23 cellular contexts compared by ENCODE assay signal in the genomic region with DNA sequence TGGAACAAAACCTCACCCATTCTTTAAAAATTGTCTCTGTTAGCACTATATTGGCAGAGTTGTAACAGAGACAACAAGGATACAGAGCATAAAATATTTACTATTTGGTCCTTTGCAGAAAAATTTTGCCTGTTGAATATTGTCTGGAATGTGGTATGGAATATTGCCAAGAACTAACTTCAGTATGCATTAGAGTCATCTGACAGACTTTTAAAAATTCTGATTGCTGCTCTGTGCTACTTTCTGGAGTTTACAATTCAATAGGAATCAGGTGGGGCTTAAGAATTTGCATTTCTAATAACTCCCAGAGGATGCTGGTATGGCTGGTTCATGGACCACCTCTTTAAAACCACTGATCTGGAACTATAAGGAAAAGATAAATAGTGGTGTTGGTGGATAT. TPM values are rescaled to one million over a fixed set of nuclear protein-coding genes. Genes with fewer than 3 reads are reported as not detected.
A peak's percentile ranks its signal among the peaks of the same experiment; 100 is the strongest.
DNase-seq lines count a peak whose midpoint lies in the region; TF ChIP-seq lines count a peak whose summit lies in the region.
"Had no signal": no experiment of that assay in that cellular context is flagged by ENCODE, and none has a peak within 500 bp of the region (broad histone marks: within the 10 kb centered on the region; RNA-seq: fewer than 3 reads in every experiment).

No MANE protein-coding gene starts in this region.

- H3K9ac ChIP-seq in trophoblast cell (ENCODE audit: low read length), result no peak overlapping the region
- H3K9ac ChIP-seq: BLaER1 treated with 17β-estradiol and CSF1 and Interleukin-3, amounts not matched to agents 10 nM and 100 nM had no signal

- H3K27me3 ChIP-seq in trophoblast cell (ENCODE audit: insufficient read depth, low read length) (no peaks in the 10 kb centered on the region), prostate gland (replicated peaks; ENCODE audit: insufficient read depth) (no peaks in the 10 kb centered on the region)
- H3K27me3 ChIP-seq: BE2C; BLaER1 treated with 17β-estradiol and CSF1 and Interleukin-3, amounts not matched to agents 10 nM and 100 nM had no signal

- TF ChIP-seq CTCF in AG10803 (conservative IDR thresholded peaks at IDR 0.05; ENCODE audit: low read length) (no peak), progenitor cell of endocrine pancreas (IDR thresholded peaks at IDR 0.05; ENCODE audit: unreplicated experiment) (no peak), prostate gland (IDR thresholded peaks at IDR 0.05) (no peak)

- intact Hi-C loops in prostate gland (cut with DNase I), result no loop called here

- no peak overlapping the region for H3K4me2 ChIP-seq in trophoblast cell (ENCODE audit: low read length)
- H3K4me2 ChIP-seq: BLaER1 treated with 17β-estradiol and CSF1 and Interleukin-3, amounts not matched to agents 10 nM and 100 nM had no signal

- no peak overlapping the region for H2BK5ac ChIP-seq in trophoblast cell (ENCODE audit: low read depth, low read length, poor library complexity)

- H3K27me3 Mint-ChIP-seq in progenitor cell of endocrine pancreas, result no peaks in the 10 kb centered on the region

- no peak overlapping the region for H3K4me3 Mint-ChIP-seq in progenitor cell of endocrine pancreas (ENCODE audit: low read depth)
- H3K4me3 Mint-ChIP-seq: CD14-positive monocyte; CD4-positive, alpha-beta T cell; CD8-positive, alpha-beta memory T cell had no signal

- H3K4me1 ChIP-seq in trophoblast cell (ENCODE audit: control insufficient read depth in 1 of 2, insufficient read depth in 2 of 2, low read length in 2 of 2), result no peaks in the 10 kb centered on the region
- H3K4me1 ChIP-seq in prostate gland (replicated peaks), result no peaks in the 10 kb centered on the region
- H3K4me1 ChIP-seq: BE2C; BLaER1 treated with 17β-estradiol and CSF1 and Interleukin-3, amounts not matched to agents 10 nM and 100 nM had no signal

- H3K14ac ChIP-seq in trophoblast cell (ENCODE audit: low read length), result no peak overlapping the region

- H3K27ac Mint-ChIP-seq in progenitor cell of endocrine pancreas, result no peak overlapping the region
- H3K27ac Mint-ChIP-seq: CD14-positive monocyte; CD4-positive, alpha-beta T cell; CD8-positive, alpha-beta memory T cell had no signal

- no peak overlapping the region for H3K18ac ChIP-seq in trophoblast cell (ENCODE audit: low read length)

- H3K79me2 ChIP-seq in trophoblast cell (ENCODE audit: control insufficient read depth, insufficient read depth, low read length, poor library complexity), result no peaks in the 10 kb centered on the region

- H3K4me1 Mint-ChIP-seq in progenitor cell of endocrine pancreas (ENCODE audit: low read depth), result no peaks in the 10 kb centered on the region
- H3K4me1 Mint-ChIP-seq: CD14-positive monocyte; CD8-positive, alpha-beta memory T cell had no signal

- DNase-seq in AG10803 (ENCODE audit: low read depth) (peak; percentile 2), RPMI7951 (ENCODE audit: low read depth) (peak; percentile 12), astrocyte of the hippocampus (ENCODE audit: low read depth, low spot score) (peak; percentile 5), trophoblast cell (no peak), GOT3 (lab: John Stamatoyannopoulos, UW) (no peak), superior temporal gyrus (ENCODE audit: extremely low spot score) (no peak), progenitor cell of endocrine pancreas (ENCODE audit: low spot score, unreplicated experiment) (no peak), prostate gland (ENCODE audit: low spot score) (no peak)
- DNase-seq: AML-193; BE2C; CD4-positive, alpha-beta T cell; CD8-positive, alpha-beta memory T cell; DMS 273 treated with DMSO at 0.1 percent for 48 hours; DMS79; GF-D8; H7; HCEC 1CT had no signal

- no peak overlapping the region for H2BK120ac ChIP-seq in trophoblast cell (ENCODE audit: insufficient read depth, low read length, poor library complexity)

- H3K36me3 Mint-ChIP-seq in progenitor cell of endocrine pancreas (ENCODE audit: insufficient read depth), result no peaks in the 10 kb centered on the region
- H3K36me3 Mint-ChIP-seq: CD14-positive monocyte; CD8-positive, alpha-beta memory T cell had no signal

- H3K4ac ChIP-seq in trophoblast cell (ENCODE audit: low read depth, low read length), result no peak overlapping the region

- TF ChIP-seq POLR2A in prostate gland (IDR thresholded peaks at IDR 0.05), result no peak

- no peaks in the 10 kb centered on the region for H3K36me3 ChIP-seq in trophoblast cell (ENCODE audit: control insufficient read depth in 1 of 2, insufficient read depth in 2 of 2, low read length in 2 of 2)
- H3K36me3 ChIP-seq in prostate gland, result no peaks in the 10 kb centered on the region
- H3K36me3 ChIP-seq: BE2C; BLaER1 treated with 17β-estradiol and CSF1 and Interleukin-3, amounts not matched to agents 10 nM and 100 nM had no signal

- H3K23ac ChIP-seq in trophoblast cell (ENCODE audit: low read length), result no peak overlapping the region

- H2AK5ac ChIP-seq in trophoblast cell (ENCODE audit: low read length), result no peak overlapping the region

- H3K9me3 Mint-ChIP-seq in progenitor cell of endocrine pancreas (ENCODE audit: low read depth), result no peaks in the 10 kb centered on the region
- H3K9me3 Mint-ChIP-seq: CD4-positive, alpha-beta T cell; CD8-positive, alpha-beta memory T cell had no signal

- no peak overlapping the region for H4K8ac ChIP-seq in trophoblast cell (ENCODE audit: low read depth, low read length)

- H2BK12ac ChIP-seq in trophoblast cell (ENCODE audit: low read length), result no peak overlapping the region

- no peak overlapping the region for H4K12ac ChIP-seq in trophoblast cell (ENCODE audit: low read depth, low read length)

- H3K79me1 ChIP-seq in trophoblast cell (ENCODE audit: low read length), result no peaks in the 10 kb centered on the region

- no peaks in the 10 kb centered on the region for H3K9me3 ChIP-seq in trophoblast cell (ENCODE audit: insufficient read depth, low read depth, low read length)
- H3K9me3 ChIP-seq in prostate gland, result no peaks in the 10 kb centered on the region
- H3K9me3 ChIP-seq: BE2C; BLaER1 treated with 17β-estradiol and CSF1 and Interleukin-3, amounts not matched to agents 10 nM and 100 nM had no signal

- no peak overlapping the region for H4K91ac ChIP-seq in trophoblast cell (ENCODE audit: low read depth, low read length)

- H3K4me3 ChIP-seq in AG10803 (ENCODE audit: low read length), result no peak overlapping the region
- H3K4me3 ChIP-seq in trophoblast cell (ENCODE audit: low read depth, low read length), result no peak overlapping the region
- no peak overlapping the region for H3K4me3 ChIP-seq in prostate gland
- H3K4me3 ChIP-seq: BLaER1 treated with 17β-estradiol and CSF1 and Interleukin-3, amounts not matched to agents 10 nM and 100 nM had no signal

- H2AFZ ChIP-seq in trophoblast cell (ENCODE audit: insufficient read depth, low read length, poor library complexity), result no peak overlapping the region

- H3K27ac ChIP-seq in trophoblast cell (ENCODE audit: low read depth, low read length) (peak overlapping the region; percentile 58), prostate gland (no peak overlapping the region)
- H3K27ac ChIP-seq: 22Rv1; BLaER1 treated with 17β-estradiol and CSF1 and Interleukin-3, amounts not matched to agents 10 nM and 100 nM had no signal

RNA-seq across cellular contexts. Expression of gene NYAP2, which starts 32.8 kb away (rescaled TPM):
- total RNA-seq in RPMI7951 (2014; rRNA removed; shearing (Covaris generic)), result not detected in 2 replicates
- polyA plus RNA-seq in trophoblast cell (2013), result 0.01 TPM in 2 replicates
- total RNA-seq in progenitor cell of endocrine pancreas (0.10 TPM in 1 of 2 replicates, not detected in the other), prostate gland (under 1 TPM in 1 of 2 donors, not detected in 1; 0.14 TPM)
- total RNA-seq: CD4-positive, alpha-beta T cell; CD8-positive, alpha-beta memory T cell; G401; H1; H7 had no signal
- polyA plus RNA-seq: AG04450; CD14-positive monocyte; CD8-positive, alpha-beta memory T cell; H1 had no signal

Comparison
In these comparisons a context has a peak if more than half of its experiments do, and no peak if none do; other contexts are left out.
1. DNase-seq: peak in AG10803 (single experiment), RPMI7951 (single experiment) and astrocyte of the hippocampus (single experiment); none in trophoblast cell (0 of 2), GOT3 (single experiment), superior temporal gyrus (single experiment), progenitor cell of endocrine pancreas (single experiment) and prostate gland (single experiment).